Comparison of ENCODE assay signal across 8 cellular contexts in genomic region chr9:84667571-84668203, GRCh38. TPM values are rescaled to one million over a fixed set of nuclear protein-coding genes. Genes with fewer than 3 reads are reported as not detected.
DNase-seq lines count a peak whose midpoint lies in the region; ATAC-seq and TF ChIP-seq lines count a peak whose summit lies in the region.

No MANE protein-coding gene starts in this region.

- peak overlapping the region; percentile 81 for H3K4me3 ChIP-seq in adipocyte (ENCODE audit: low read length)
- peak overlapping the region; percentile 66 for H3K4me3 ChIP-seq in iPS-18a (ENCODE audit: low read length)
- H3K4me3 ChIP-seq in smooth muscle cell: peak overlapping the region; percentile 57

- peak; percentile 44 for TF ChIP-seq CTCF in smooth muscle cell (IDR thresholded peaks at IDR 0.05; ENCODE audit: borderline replicate concordance, insufficient read depth, poor library complexity, severe bottlenecking)

- DNase-seq in Right ventricle myocardium inferior (ENCODE audit: missing footprints) (no peak), cardiac septum (ENCODE audit: low spot score) (no peak), adipocyte (ENCODE audit: low read depth) (peak; percentile 10), smooth muscle cell (lab: John Stamatoyannopoulos, UW; ENCODE audit: unreplicated experiment) (no peak)
- no peak for DNase-seq in effector CD8-positive, alpha-beta T cell (lab: John Stamatoyannopoulos, UW)

- H3K4me1 ChIP-seq in adipocyte (ENCODE audit: control insufficient read depth, insufficient read depth, low read length) (peaks cover 12% of the 10 kb centered on the region), iPS-18a (ENCODE audit: control insufficient read depth, low read depth, low read length) (peaks cover 8% of the 10 kb centered on the region), smooth muscle cell (ENCODE audit: low read depth) (no peaks in the 10 kb centered on the region)

- peaks cover 29% of the 10 kb centered on the region for H3K27me3 ChIP-seq in adipocyte (replicated peaks; ENCODE audit: control insufficient read depth, insufficient read depth, low read length)
- H3K27me3 ChIP-seq in iPS-18a (ENCODE audit: control insufficient read depth, insufficient read depth, low read length): peaks cover 64% of the 10 kb centered on the region
- peaks cover 45% of the 10 kb centered on the region for H3K27me3 ChIP-seq in smooth muscle cell (ENCODE audit: low read depth)

- ATAC-seq in Right ventricle myocardium inferior (peak; percentile 30), HG03097 (IDR thresholded peaks at IDR 0.05; ENCODE audit: low FRiP score, unreplicated experiment) (peak; percentile 17), HG03039 (IDR thresholded peaks at IDR 0.05; ENCODE audit: unreplicated experiment) (no peak)

- H3K4me2 ChIP-seq in smooth muscle cell: peak overlapping the region; percentile 92

- H3K9ac ChIP-seq in adipocyte (ENCODE audit: low read length) (no peak overlapping the region), iPS-18a (ENCODE audit: low read length) (no peak overlapping the region), smooth muscle cell (ENCODE audit: low read depth) (no peak overlapping the region)

- peak overlapping the region; percentile 74 for H2AFZ ChIP-seq in smooth muscle cell (ENCODE audit: low read depth)

- intact Hi-C loops in Right ventricle myocardium inferior (cut with DNase I): loop anchor here (5.0 kb wide), 1 partner anchor 265 kb away; no protein-coding TSS in a partner anchor
- intact Hi-C loops in cardiac septum (cut with DNase I): no loop called here

- H3K9me3 ChIP-seq in adipocyte (ENCODE audit: control insufficient read depth, low read length): peaks cover 5% of the 10 kb centered on the region
- no peaks in the 10 kb centered on the region for H3K9me3 ChIP-seq in iPS-18a (ENCODE audit: control insufficient read depth, low read depth, low read length)
- H3K9me3 ChIP-seq in smooth muscle cell (replicated peaks; ENCODE audit: low read depth): no peaks in the 10 kb centered on the region

- no peaks in the 10 kb centered on the region for H4K20me1 ChIP-seq in smooth muscle cell (ENCODE audit: low read depth)

- no peaks in the 10 kb centered on the region for H3F3A ChIP-seq in smooth muscle cell (ENCODE audit: low read depth)

- H3K36me3 ChIP-seq in adipocyte (ENCODE audit: control insufficient read depth, insufficient read depth, low read length, severe bottlenecking) (no peaks in the 10 kb centered on the region), iPS-18a (ENCODE audit: control insufficient read depth, low read depth, low read length) (no peaks in the 10 kb centered on the region), smooth muscle cell (ENCODE audit: low read depth) (no peaks in the 10 kb centered on the region)

- WGBS in smooth muscle cell (ENCODE audit: low lambda C conversion rate): 14% methylated on average over 27 of the region's 27 CpGs

- no peaks in the 10 kb centered on the region for H3K79me2 ChIP-seq in smooth muscle cell (ENCODE audit: low read depth)

- no peak overlapping the region for H3K27ac ChIP-seq in iPS-18a (ENCODE audit: low read length)
- no peak overlapping the region for H3K27ac ChIP-seq in smooth muscle cell (ENCODE audit: low read depth)

RNA-seq across cellular contexts. Expression of gene NTRK2, which starts 1.8 kb away (rescaled TPM):
- total RNA-seq in Right ventricle myocardium inferior (8.2 TPM), cardiac septum (3.7 TPM), smooth muscle cell (2.2 and 3.9 TPM in 2 replicates)
- polyA plus RNA-seq in smooth muscle cell: 1.4 and 1.7 TPM in 2 replicates
